8 cellular contexts compared by ENCODE assay signal in genomic region chr5:90473321-90474234, GRCh38. TPM values are rescaled to one million over a fixed set of nuclear protein-coding genes. Genes with fewer than 3 reads are reported as not detected.
DNase-seq lines count a peak whose midpoint lies in the region; ATAC-seq and TF ChIP-seq lines count a peak whose summit lies in the region.

No MANE protein-coding gene starts in this region.

- peaks cover 13 to 14% of the 10 kb centered on the region in 2 experiments for H3K79me1 ChIP-seq in IMR-90 (ENCODE audit: low read depth in 1 of 2, low read length in 2 of 2)

- peak overlapping the region; percentile 59 for H3K27ac ChIP-seq in IMR-90 (ENCODE audit: insufficient read depth, low read length)
- peak overlapping the region; percentile 89 for H3K27ac ChIP-seq in caudate nucleus (ENCODE audit: low read depth, low read length)

- H3K27me3 ChIP-seq in IMR-90 (ENCODE audit: control insufficient read depth, insufficient read depth, low read length) (no peaks in the 10 kb centered on the region), kidney epithelial cell (ENCODE audit: control insufficient read depth, insufficient read depth, low read length) (no peaks in the 10 kb centered on the region)

- H3K9me3 ChIP-seq in IMR-90 (ENCODE audit: control insufficient read depth, insufficient read depth, low read length), result no peaks in the 10 kb centered on the region

- peak overlapping the region; percentile 73 for H3K14ac ChIP-seq in IMR-90 (replicated peaks; ENCODE audit: low read depth, low read length)

- H3K9me1 ChIP-seq in IMR-90 (ENCODE audit: insufficient read depth, low read length), result 0 out of 2 replicates have a peak, but pooled peaks cover 2% of the 10 kb centered on the region

- intact Hi-C loops in IMR-90 (cut with micrococcal nuclease), result loop anchor here (1.0 to 5.0 kb wide), 2 partner anchors 57 to 66 kb away; partner anchors contain the start of gene CETN3

- peak overlapping the region; percentile 55 for H2BK5ac ChIP-seq in IMR-90 (ENCODE audit: low read depth, low read length, poor library complexity, severe bottlenecking)

- H3K36me3 ChIP-seq in IMR-90 (ENCODE audit: control insufficient read depth, insufficient read depth, low read length) (no peaks in the 10 kb centered on the region), kidney epithelial cell (ENCODE audit: control insufficient read depth, insufficient read depth, low read length) (no peaks in the 10 kb centered on the region)

- H2AK5ac ChIP-seq in IMR-90 (ENCODE audit: low read depth, low read length), result no peak overlapping the region

- TF ChIP-seq RAD21 in IMR-90 (IDR thresholded peaks at IDR 0.05; ENCODE audit: low read length), result no peak

- H3K4me1 ChIP-seq in IMR-90 (ENCODE audit: control insufficient read depth, insufficient read depth, low read length), result peaks cover 2% of the 10 kb centered on the region; the same call in 1 of the 2 replicates

- H2BK15ac ChIP-seq in IMR-90 (ENCODE audit: low read depth, low read length), result no peak overlapping the region

- POLR2A ChIA-PET in IMR-90 (lab: Charles Lee; ENCODE audit: unreplicated experiment), result interaction anchor here (0.6 kb wide), 1 partner anchor 1717 kb away, joined by 3 read pairs; no protein-coding TSS in a partner anchor

- H4K91ac ChIP-seq in IMR-90 (ENCODE audit: insufficient read depth, low read depth, low read length), result peak overlapping the region; percentile 10; the same call in 1 of the 2 replicates

- no peak overlapping the region for H3K18ac ChIP-seq in IMR-90 (ENCODE audit: low read depth, low read length)

- peak overlapping the region; percentile 51; the same call in 1 of the 2 replicates for H3K56ac ChIP-seq in IMR-90 (ENCODE audit: extremely low read depth, insufficient read depth, low read length)

- no peaks in the 10 kb centered on the region for H4K20me1 ChIP-seq in IMR-90 (ENCODE audit: insufficient read depth, low read length)

- CTCF ChIA-PET in IMR-90 (lab: Yijun Ruan, JAX), result interaction anchor here (0.7 kb wide), 1 partner anchor 23 kb away, joined by 3 read pairs; no protein-coding TSS in a partner anchor

- H2AFZ ChIP-seq in IMR-90 (replicated peaks; ENCODE audit: low read length, poor library complexity), result peak overlapping the region; percentile 96

- TF ChIP-seq CTCF in IMR-90 (conservative IDR thresholded peaks at IDR 0.05; ENCODE audit: low read depth, low read length) (no peak), kidney epithelial cell (IDR thresholded peaks at IDR 0.05; ENCODE audit: insufficient read depth, low read length, poor library complexity, severe bottlenecking) (no peak)

- BruUV-seq in IMR-90 (replicated peaks; lab: Mats Ljungman, UMichigan), result no TSS peak

- 1% methylated on average over 22 of the region's 57 CpGs; no CpG with 5 or more reads in 1 of the 2 experiments for WGBS in IMR-90 (ENCODE audit: extremely low coverage in 2 of 2, insufficient read length in 1 of 2), 2 experiments

- peak overlapping the region; percentile 67 to 71 for H4K8ac ChIP-seq in IMR-90 (ENCODE audit: low read depth in 2 of 2, low read length in 2 of 2)

- dilution Hi-C loops in IMR-90 (cut with HindIII; ENCODE audit: low sequenced_read_pairs, unreplicated experiment), result no loop called here

- peak overlapping the region; percentile 94 for H3K4me2 ChIP-seq in IMR-90 (ENCODE audit: low read depth, low read length)

- peak overlapping the region; percentile 26; the same call in 1 of the 2 replicates for H2BK120ac ChIP-seq in IMR-90 (ENCODE audit: low read depth, low read length)

- H3K4me3 ChIP-seq in IMR-90 (ENCODE audit: insufficient read depth, low read depth, low read length) (peak overlapping the region; percentile 75), kidney epithelial cell (ENCODE audit: low read depth, low read length) (peak overlapping the region; percentile 70)

- DNase-seq in EL (peak; percentile 33), IMR-90 (peak; percentile 18), T-helper 1 cell (peak in 3 of 5 donors; percentile 7 to 21 (median 16)), caudate nucleus (lab: John Stamatoyannopoulos, UW) (peak in 28 of 61 donors; percentile 8 to 74 (median 44)), kidney epithelial cell (ENCODE audit: low read depth) (no peak), NCI-H2171 treated with DMSO at 0.1 percent for 48 hours (lab: John Stamatoyannopoulos, UW) (no peak)
- peak; percentile 8 to 20 (median 16) for DNase-seq in stimulated activated CD4-positive, alpha-beta T cell treated with anti-CD3 and anti-CD28 coated beads, Interleukin-12 subunit alpha, Interleukin-12 subunit beta, amount 100 ng/mL, for 48 hours (ENCODE audit: low read depth in 2 of 3, low spot score in 1 of 3)

- H4K5ac ChIP-seq in IMR-90 (ENCODE audit: low read depth, low read length), result peak overlapping the region; percentile 15; the same call in 1 of the 2 replicates

- peak overlapping the region; percentile 70 for H2AK9ac ChIP-seq in IMR-90 (replicated peaks; ENCODE audit: low read depth, low read length, poor library complexity)

- peak overlapping the region; percentile 59 for H3K9ac ChIP-seq in IMR-90 (ENCODE audit: low read depth, low read length)

- ATAC-seq in GM21515 (IDR thresholded peaks at IDR 0.05; ENCODE audit: unreplicated experiment), result peak; percentile 17
- ATAC-seq in IMR-90 (ENCODE audit: low read depth), result peak; percentile 37

- no peak overlapping the region for H2BK20ac ChIP-seq in IMR-90 (ENCODE audit: low read depth, low read length)

- in situ Hi-C loops in IMR-90 (cut with MboI; ENCODE audit: low sequenced_read_pairs), result no loop called here

- peak overlapping the region; percentile 79 for H3K23ac ChIP-seq in IMR-90 (ENCODE audit: low read depth, low read length)

- TF ChIP-seq POLR2A in IMR-90 (IDR thresholded peaks at IDR 0.05; ENCODE audit: low read depth, low read length), result no peak

- peak overlapping the region; percentile 74 for H3K4ac ChIP-seq in IMR-90 (ENCODE audit: low read depth, low read length)

TF ChIP-seq in IMR-90, 13 proteins besides CTCF, POLR2A, EP300 and RAD21:
- TF ChIP-seq BHLHE40 (IDR thresholded peaks at IDR 0.05; ENCODE audit: low read depth, low read length) (no peak; the same call in 1 of the 2 replicates), MXI1 (IDR thresholded peaks at IDR 0.05; ENCODE audit: borderline replicate concordance, low read depth, low read length) (peak; percentile 77; the same call in 1 of the 2 replicates), SMC3 (IDR thresholded peaks at IDR 0.05; ENCODE audit: low read depth, low read length) (no peak), RCOR1 (IDR thresholded peaks at IDR 0.05; ENCODE audit: insufficient replicate concordance, low read length) (no peak), USF2 (IDR thresholded peaks at IDR 0.05; ENCODE audit: low read depth, low read length) (peak; percentile 16; the same call in 1 of the 2 replicates), RFX5 (IDR thresholded peaks at IDR 0.05; ENCODE audit: low read depth, low read length) (no peak), CHD1 (IDR thresholded peaks at IDR 0.05; ENCODE audit: low read depth, low read length) (no peak), NFE2L2 (IDR thresholded peaks at IDR 0.05; ENCODE audit: low read depth, low read length) (no peak), CEBPB (IDR thresholded peaks at IDR 0.05; ENCODE audit: low read depth, low read length) (no peak), FOS (IDR thresholded peaks at IDR 0.05; ENCODE audit: low read depth, low read length) (no peak), MAFK (IDR thresholded peaks at IDR 0.05; ENCODE audit: low read depth, low read length) (no peak)

RNA-seq across cellular contexts. Expression of gene MBLAC2, which starts 1.0 kb away (rescaled TPM):
- total RNA-seq in IMR-90 (2012; rRNA removed), result 3.2 and 5.0 TPM in 2 replicates
- polyA plus RNA-seq in IMR-90 (2012; rRNA removed), result 2.5 and 3.0 TPM in 2 replicates
- polyA plus RNA-seq in IMR-90 (2012; cell fraction: cytosol; rRNA removed), result 1.1 and 2.1 TPM in 2 replicates
- 1.8 and 2.4 TPM in 2 replicates for polyA plus RNA-seq in IMR-90 (2012; cell fraction: nucleus; rRNA removed; ENCODE audit: low replicate concordance)
- total RNA-seq in kidney epithelial cell, result 4.6 and 5.6 TPM in 2 replicates

RNA-seq across cellular contexts. Expression of gene POLR3G, which starts 1.1 kb away (rescaled TPM):
- total RNA-seq in IMR-90 (2012; rRNA removed) (10.6 and 15.6 TPM in 2 replicates), kidney epithelial cell (9.7 and 10.9 TPM in 2 replicates)
- 11.5 and 11.6 TPM in 2 replicates for polyA plus RNA-seq in IMR-90 (2012; rRNA removed)
- 6.1 and 11.4 TPM in 2 replicates for polyA plus RNA-seq in IMR-90 (2012; cell fraction: cytosol; rRNA removed)
- 2.4 and 4.9 TPM in 2 replicates for polyA plus RNA-seq in IMR-90 (2012; cell fraction: nucleus; rRNA removed; ENCODE audit: low replicate concordance)

RNA-seq across cellular contexts. Expression of gene LYSMD3, which starts 55.8 kb away (rescaled TPM):
- total RNA-seq in IMR-90 (2012; rRNA removed) (21.1 and 35.6 TPM in 2 replicates), kidney epithelial cell (14.9 and 16.2 TPM in 2 replicates)
- polyA plus RNA-seq in IMR-90 (2012; rRNA removed), result 7.7 and 10.2 TPM in 2 replicates
- 0.74 and 1.7 TPM in 2 replicates for polyA plus RNA-seq in IMR-90 (2012; cell fraction: cytosol; rRNA removed)
- polyA plus RNA-seq in IMR-90 (2012; cell fraction: nucleus; rRNA removed; ENCODE audit: low replicate concordance), result 1.5 and 7.4 TPM in 2 replicates

Comparison
In these comparisons a context has a peak if more than half of its experiments do, and no peak if none do; other contexts are left out.
1. DNase-seq: peak in EL (single experiment), IMR-90 (single experiment), T-helper 1 cell (3 of 5) and stimulated activated CD4-positive, alpha-beta T cell treated with anti-CD3 and anti-CD28 coated beads, Interleukin-12 subunit alpha, Interleukin-12 subunit beta, amount 100 ng/mL, for 48 hours (3 of 3); none in kidney epithelial cell (single experiment) and NCI-H2171 treated with DMSO at 0.1 percent for 48 hours (single experiment).